Comparison of ENCODE assay signal across 1 cellular context in the genomic region with DNA sequence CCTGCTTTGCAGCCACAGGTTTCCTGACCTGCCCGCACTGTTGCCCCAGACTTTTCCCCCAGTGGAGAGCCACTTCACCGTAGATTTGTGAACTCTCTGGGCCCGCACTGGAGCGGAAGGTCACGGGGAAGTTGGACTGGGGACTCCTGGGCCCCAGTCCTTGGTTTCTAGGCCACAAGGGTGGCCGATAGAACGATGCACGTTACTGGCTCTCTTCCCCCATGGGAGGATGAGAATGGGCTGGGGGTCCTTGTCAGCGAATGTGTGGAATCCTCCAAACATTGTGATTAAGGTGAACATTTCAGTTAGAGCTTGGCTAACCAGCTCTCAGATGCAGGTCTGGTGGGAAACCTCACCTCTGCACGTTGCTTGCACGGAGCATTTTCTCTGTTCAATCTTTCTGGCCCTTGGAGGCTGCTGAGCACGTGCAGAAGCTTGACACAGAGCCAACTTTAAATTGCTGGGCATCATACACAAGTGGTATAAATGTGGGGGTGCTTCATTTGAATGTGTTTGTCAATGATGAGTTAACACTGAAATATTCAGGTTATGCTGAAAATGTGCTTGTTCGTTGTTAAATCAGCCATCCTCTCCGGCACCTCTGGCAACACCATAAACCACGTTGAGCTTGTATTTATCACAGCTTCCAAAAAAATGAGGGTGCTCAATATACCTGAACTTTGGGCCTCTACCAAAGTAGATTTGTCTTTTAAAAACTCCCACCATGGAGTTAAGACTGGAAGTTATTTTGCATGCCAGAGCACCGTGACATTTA.
TF ChIP-seq lines count a peak whose summit lies in the region.

No MANE protein-coding gene starts in this region.

TF ChIP-seq in HepG2, 621 proteins besides CTCF, POLR2A, EP300 and RAD21 (continued from another document and continues in another):
- TF ChIP-seq, protein P1, sequence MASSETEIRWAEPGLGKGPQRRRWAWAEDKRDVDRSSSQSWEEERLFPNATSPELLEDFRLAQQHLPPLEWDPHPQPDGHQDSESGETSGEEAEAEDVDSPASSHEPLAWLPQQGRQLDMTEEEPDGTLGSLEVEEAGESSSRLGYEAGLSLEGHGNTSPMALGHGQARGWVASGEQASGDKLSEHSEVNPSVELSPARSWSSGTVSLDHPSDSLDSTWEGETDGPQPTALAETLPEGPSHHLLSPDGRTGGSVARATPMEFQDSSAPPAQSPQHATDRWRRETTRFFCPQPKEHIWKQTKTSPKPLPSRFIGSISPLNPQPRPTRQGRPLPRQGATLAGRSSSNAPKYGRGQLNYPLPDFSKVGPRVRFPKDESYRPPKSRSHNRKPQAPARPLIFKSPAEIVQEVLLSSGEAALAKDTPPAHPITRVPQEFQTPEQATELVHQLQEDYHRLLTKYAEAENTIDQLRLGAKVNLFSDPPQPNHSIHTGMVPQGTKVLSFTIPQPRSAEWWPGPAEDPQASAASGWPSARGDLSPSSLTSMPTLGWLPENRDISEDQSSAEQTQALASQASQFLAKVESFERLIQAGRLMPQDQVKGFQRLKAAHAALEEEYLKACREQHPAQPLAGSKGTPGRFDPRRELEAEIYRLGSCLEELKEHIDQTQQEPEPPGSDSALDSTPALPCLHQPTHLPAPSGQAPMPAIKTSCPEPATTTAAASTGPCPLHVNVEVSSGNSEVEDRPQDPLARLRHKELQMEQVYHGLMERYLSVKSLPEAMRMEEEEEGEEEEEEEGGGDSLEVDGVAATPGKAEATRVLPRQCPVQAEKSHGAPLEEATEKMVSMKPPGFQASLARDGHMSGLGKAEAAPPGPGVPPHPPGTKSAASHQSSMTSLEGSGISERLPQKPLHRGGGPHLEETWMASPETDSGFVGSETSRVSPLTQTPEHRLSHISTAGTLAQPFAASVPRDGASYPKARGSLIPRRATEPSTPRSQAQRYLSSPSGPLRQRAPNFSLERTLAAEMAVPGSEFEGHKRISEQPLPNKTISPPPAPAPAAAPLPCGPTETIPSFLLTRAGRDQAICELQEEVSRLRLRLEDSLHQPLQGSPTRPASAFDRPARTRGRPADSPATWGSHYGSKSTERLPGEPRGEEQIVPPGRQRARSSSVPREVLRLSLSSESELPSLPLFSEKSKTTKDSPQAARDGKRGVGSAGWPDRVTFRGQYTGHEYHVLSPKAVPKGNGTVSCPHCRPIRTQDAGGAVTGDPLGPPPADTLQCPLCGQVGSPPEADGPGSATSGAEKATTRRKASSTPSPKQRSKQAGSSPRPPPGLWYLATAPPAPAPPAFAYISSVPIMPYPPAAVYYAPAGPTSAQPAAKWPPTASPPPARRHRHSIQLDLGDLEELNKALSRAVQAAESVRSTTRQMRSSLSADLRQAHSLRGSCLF (CRISPR knock-in tag; IDR thresholded peaks at IDR 0.05; ENCODE audit: borderline replicate concordance), result no peak
- TF ChIP-seq, protein P2, sequence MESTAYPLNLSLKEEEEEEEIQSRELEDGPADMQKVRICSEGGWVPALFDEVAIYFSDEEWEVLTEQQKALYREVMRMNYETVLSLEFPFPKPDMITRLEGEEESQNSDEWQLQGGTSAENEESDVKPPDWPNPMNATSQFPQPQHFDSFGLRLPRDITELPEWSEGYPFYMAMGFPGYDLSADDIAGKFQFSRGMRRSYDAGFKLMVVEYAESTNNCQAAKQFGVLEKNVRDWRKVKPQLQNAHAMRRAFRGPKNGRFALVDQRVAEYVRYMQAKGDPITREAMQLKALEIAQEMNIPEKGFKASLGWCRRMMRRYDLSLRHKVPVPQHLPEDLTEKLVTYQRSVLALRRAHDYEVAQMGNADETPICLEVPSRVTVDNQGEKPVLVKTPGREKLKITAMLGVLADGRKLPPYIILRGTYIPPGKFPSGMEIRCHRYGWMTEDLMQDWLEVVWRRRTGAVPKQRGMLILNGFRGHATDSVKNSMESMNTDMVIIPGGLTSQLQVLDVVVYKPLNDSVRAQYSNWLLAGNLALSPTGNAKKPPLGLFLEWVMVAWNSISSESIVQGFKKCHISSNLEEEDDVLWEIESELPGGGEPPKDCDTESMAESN (CRISPR knock-in tag; conservative IDR thresholded peaks at IDR 0.05), result no peak
- TF ChIP-seq SP5 (CRISPR knock-in tag; IDR thresholded peaks at IDR 0.05; ENCODE audit: borderline replicate concordance, low read depth) (no peak), KAT8 (CRISPR knock-in tag; IDR thresholded peaks at IDR 0.05) (peak; percentile 43; the same call in 1 of the 2 replicates), ARNTL (CRISPR knock-in tag; IDR thresholded peaks at IDR 0.05) (no peak), RFXAP (CRISPR knock-in tag; IDR thresholded peaks at IDR 0.05; ENCODE audit: borderline replicate concordance) (no peak), ZNF609 (CRISPR knock-in tag; IDR thresholded peaks at IDR 0.05; ENCODE audit: borderline replicate concordance) (no peak), ATM (IDR thresholded peaks at IDR 0.05; ENCODE audit: borderline replicate concordance) (no peak), TBP (CRISPR knock-in tag; IDR thresholded peaks at IDR 0.05) (no peak), ZBTB1 (CRISPR knock-in tag; IDR thresholded peaks at IDR 0.05; ENCODE audit: borderline replicate concordance) (no peak), CBFB (CRISPR knock-in tag; IDR thresholded peaks at IDR 0.05) (no peak), ZNF180 (CRISPR knock-in tag; IDR thresholded peaks at IDR 0.05; ENCODE audit: borderline replicate concordance, low read depth) (no peak), TFAP4 (IDR thresholded peaks at IDR 0.05; ENCODE audit: borderline replicate concordance, low read depth) (no peak), DMAP1 (CRISPR knock-in tag; IDR thresholded peaks at IDR 0.05) (peak; percentile 70; the same call in 1 of the 2 replicates), SIN3B (IDR thresholded peaks at IDR 0.05; ENCODE audit: low read length) (no peak), TGIF2 (CRISPR knock-in tag; IDR thresholded peaks at IDR 0.05) (no peak), ARID2 (CRISPR knock-in tag; IDR thresholded peaks at IDR 0.05; ENCODE audit: borderline replicate concordance) (no peak), ZNF354B (CRISPR knock-in tag; IDR thresholded peaks at IDR 0.05) (no peak), ZBTB44 (CRISPR knock-in tag; IDR thresholded peaks at IDR 0.05) (no peak), ZIK1 (CRISPR knock-in tag; IDR thresholded peaks at IDR 0.05; ENCODE audit: borderline replicate concordance, low read depth) (no peak), ZNF383 (CRISPR knock-in tag; IDR thresholded peaks at IDR 0.05; ENCODE audit: borderline replicate concordance) (no peak), RNF219 (CRISPR knock-in tag; IDR thresholded peaks at IDR 0.05) (no peak), TEF (CRISPR knock-in tag; IDR thresholded peaks at IDR 0.05) (0 out of 2 replicates have a peak, but pooled peaks have one; percentile 8), NR2C2 (CRISPR knock-in tag; IDR thresholded peaks at IDR 0.05; ENCODE audit: borderline replicate concordance) (no peak), ZNF224 (CRISPR knock-in tag; IDR thresholded peaks at IDR 0.05) (0 out of 2 replicates have a peak, but pooled peaks have one; percentile 34), PPARG (CRISPR knock-in tag; conservative IDR thresholded peaks at IDR 0.05) (no peak), TAF15 (IDR thresholded peaks at IDR 0.05; ENCODE audit: low read depth, low read length, poor library complexity, severe bottlenecking) (no peak), ZNF737 (CRISPR knock-in tag; IDR thresholded peaks at IDR 0.05; ENCODE audit: borderline replicate concordance) (0 out of 2 replicates have a peak, but pooled peaks have one; percentile 56), ZMAT3 (CRISPR knock-in tag; conservative IDR thresholded peaks at IDR 0.05) (no peak)
- TF ChIP-seq, protein P3, sequence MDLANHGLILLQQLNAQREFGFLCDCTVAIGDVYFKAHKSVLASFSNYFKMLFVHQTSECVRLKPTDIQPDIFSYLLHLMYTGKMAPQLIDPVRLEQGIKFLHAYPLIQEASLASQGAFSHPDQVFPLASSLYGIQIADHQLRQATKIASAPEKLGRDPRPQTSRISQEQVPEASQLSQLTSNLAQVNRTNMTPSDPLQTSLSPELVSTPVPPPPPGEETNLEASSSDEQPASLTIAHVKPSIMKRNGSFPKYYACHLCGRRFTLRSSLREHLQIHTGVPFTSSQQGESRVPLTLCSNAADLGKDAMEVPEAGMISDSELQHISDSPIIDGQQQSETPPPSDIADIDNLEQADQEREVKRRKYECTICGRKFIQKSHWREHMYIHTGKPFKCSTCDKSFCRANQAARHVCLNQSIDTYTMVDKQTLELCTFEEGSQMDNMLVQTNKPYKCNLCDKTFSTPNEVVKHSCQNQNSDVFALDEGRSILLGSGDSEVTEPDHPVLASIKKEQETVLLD (CRISPR knock-in tag; IDR thresholded peaks at IDR 0.05; ENCODE audit: low read depth), result no peak
- TF ChIP-seq, protein P4, sequence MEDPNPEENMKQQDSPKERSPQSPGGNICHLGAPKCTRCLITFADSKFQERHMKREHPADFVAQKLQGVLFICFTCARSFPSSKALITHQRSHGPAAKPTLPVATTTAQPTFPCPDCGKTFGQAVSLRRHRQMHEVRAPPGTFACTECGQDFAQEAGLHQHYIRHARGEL (CRISPR knock-in tag; IDR thresholded peaks at IDR 0.05), result no peak
- TF ChIP-seq, protein P5, sequence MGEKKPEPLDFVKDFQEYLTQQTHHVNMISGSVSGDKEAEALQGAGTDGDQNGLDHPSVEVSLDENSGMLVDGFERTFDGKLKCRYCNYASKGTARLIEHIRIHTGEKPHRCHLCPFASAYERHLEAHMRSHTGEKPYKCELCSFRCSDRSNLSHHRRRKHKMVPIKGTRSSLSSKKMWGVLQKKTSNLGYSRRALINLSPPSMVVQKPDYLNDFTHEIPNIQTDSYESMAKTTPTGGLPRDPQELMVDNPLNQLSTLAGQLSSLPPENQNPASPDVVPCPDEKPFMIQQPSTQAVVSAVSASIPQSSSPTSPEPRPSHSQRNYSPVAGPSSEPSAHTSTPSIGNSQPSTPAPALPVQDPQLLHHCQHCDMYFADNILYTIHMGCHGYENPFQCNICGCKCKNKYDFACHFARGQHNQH (CRISPR knock-in tag; IDR thresholded peaks at IDR 0.05), result no peak
